29 cellular contexts compared by ENCODE assay signal in the genomic region with DNA sequence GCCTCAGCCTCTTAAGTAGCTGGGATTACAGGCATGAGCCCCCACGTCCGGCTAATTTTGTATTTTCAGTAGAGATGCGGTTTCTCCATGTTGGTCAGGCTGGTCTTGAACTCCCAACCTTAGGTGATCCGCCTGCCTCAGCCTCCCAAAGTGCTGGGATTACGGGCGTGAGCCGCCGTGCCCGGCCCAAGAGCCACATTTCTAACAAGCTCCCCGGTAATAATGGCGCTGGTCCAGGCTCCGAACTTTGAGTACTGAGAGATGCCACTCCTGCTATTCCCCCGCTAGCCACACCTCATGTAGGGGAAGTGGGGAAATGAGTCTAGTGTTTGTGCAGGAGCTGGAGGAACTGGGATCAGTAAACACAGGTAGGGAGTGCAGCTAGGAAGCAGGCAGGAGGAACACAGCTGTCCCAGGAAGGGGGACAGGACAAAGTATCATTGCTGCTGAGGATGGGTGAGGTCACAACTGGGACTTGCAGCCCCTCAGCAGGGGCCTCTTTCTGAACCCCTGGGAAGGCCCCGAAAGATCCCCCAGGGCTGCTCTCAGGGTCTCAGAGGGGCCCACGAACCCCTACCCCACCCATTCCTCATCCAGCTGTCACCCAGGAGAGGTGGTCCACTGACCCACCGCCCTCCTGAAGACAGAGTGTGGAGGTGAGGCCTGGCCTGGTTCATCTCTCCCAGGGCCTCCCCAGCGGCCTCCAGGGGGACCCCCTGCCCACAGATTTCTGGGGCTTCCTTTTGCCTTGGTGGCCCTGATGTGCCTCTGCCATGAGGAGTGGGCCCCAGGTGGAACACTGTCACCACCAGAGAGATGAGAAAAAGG. TPM values are rescaled to one million over a fixed set of nuclear protein-coding genes. Genes with fewer than 3 reads are reported as not detected.
DNase-seq lines count a peak whose midpoint lies in the region; ATAC-seq and TF ChIP-seq lines count a peak whose summit lies in the region.
"Had no signal": no experiment of that assay in that cellular context is flagged by ENCODE, and none has a peak within 500 bp of the region (broad histone marks: within the 10 kb centered on the region; RNA-seq: fewer than 3 reads in every experiment).

No MANE protein-coding gene starts in this region.

- no peak overlapping the region for H3K4me2 ChIP-seq in osteoblast (ENCODE audit: insufficient read depth, low read length)

- H3K79me2 ChIP-seq in osteoblast (ENCODE audit: insufficient read depth, low read length), result no peaks in the 10 kb centered on the region

- H4K20me1 ChIP-seq in osteoblast (ENCODE audit: insufficient read depth, low read length), result peaks cover 4% of the 10 kb centered on the region

- TF ChIP-seq CTCF in heart left ventricle (IDR thresholded peaks at IDR 0.05) (no peak), osteoblast (IDR thresholded peaks at IDR 0.05; ENCODE audit: extremely low read depth, low read depth, low read length) (no peak), GM10266 (IDR thresholded peaks at IDR 0.05; ENCODE audit: control insufficient read depth, insufficient read depth, low read depth, missing control alignments) (no peak)

- ATAC-seq in right cardiac atrium, result no peak
- ATAC-seq in heart left ventricle, result no peak
- ATAC-seq: activated CD8-positive, alpha-beta memory T cell treated with anti-CD3 and anti-CD28 coated beads, Interleukin-2, amount 10 ng/mL, durations not matched to agents 7 days and 5 days; gastrocnemius medialis; left lung; WTC11 had no signal

- H3K36me3 ChIP-seq in heart left ventricle (no peaks in the 10 kb centered on the region), osteoblast (ENCODE audit: insufficient read depth, low read length) (no peaks in the 10 kb centered on the region)
- H3K36me3 ChIP-seq: BE2C, gastrocnemius medialis, left lung, Peyer's patch had no signal

- H3K27me3 ChIP-seq in right cardiac atrium (ENCODE audit: control insufficient read depth, insufficient read depth), result no peaks in the 10 kb centered on the region
- H3K27me3 ChIP-seq in heart left ventricle, result peaks cover 48 to 99% (median 58%) of the 10 kb centered on the region in 9 donors
- H3K27me3 ChIP-seq in osteoblast (ENCODE audit: insufficient read depth, low read length), result peaks cover 42% of the 10 kb centered on the region
- H3K27me3 ChIP-seq: BE2C had no signal

- H3K27ac ChIP-seq in right cardiac atrium (ENCODE audit: low read length), result no peak overlapping the region
- H3K27ac ChIP-seq in heart left ventricle, result no peak overlapping the region
- no peak overlapping the region for H3K27ac ChIP-seq in osteoblast (ENCODE audit: low read depth, low read length)
- H3K27ac ChIP-seq: dorsolateral prefrontal cortex, gastrocnemius medialis, left lung, Peyer's patch had no signal

- intact Hi-C loops in right cardiac atrium (cut with DNase I) (no loop called here), heart left ventricle (cut with DNase I) (loop anchor here in 1 of 10 donors (10.0 kb wide), 1 partner anchor 86 kb away; no protein-coding TSS in a partner anchor)

- DNase-seq in right cardiac atrium (peak in 2 of 3 donors; percentile 34 to 35), heart left ventricle (no peak), osteoblast (ENCODE audit: insufficient read length, low spot score, missing footprints) (peak; percentile 75), GM10266 (ENCODE audit: extremely low spot score) (no peak)
- DNase-seq in activated CD4-positive, CD25-positive, alpha-beta regulatory T cell (lab: John Stamatoyannopoulos, UW), result no peak
- DNase-seq: ACHN; activated CD8-positive, alpha-beta memory T cell treated with anti-CD3 and anti-CD28 coated beads, Interleukin-2, amount 10 ng/mL, durations not matched to agents 7 days and 5 days; activated naive CD4-positive, alpha-beta T cell treated with anti-CD3 and anti-CD28 coated beads for 36 hours; activated T-cell treated with anti-CD3 and anti-CD28 coated beads, Interleukin-2, amount 50 U/mL, for 48 hours; BE2C; DMS153; dorsolateral prefrontal cortex; gastrocnemius medialis; GDM1; left lung; mesendoderm; NCI-H1048; NCI-H1694 treated with DMSO at 0.1 percent for 48 hours; NCI-H2171; NCI-H510A treated with DMSO at 0.1 percent for 48 hours; occipital lobe; Peyer's patch; stimulated activated naive CD4-positive, alpha-beta T cell treated with Interleukin-2 at 50 U/mL for 16 hours had no signal

- H3K4me1 ChIP-seq in right cardiac atrium (ENCODE audit: control insufficient read depth, insufficient read depth, low read length) (no peaks in the 10 kb centered on the region), heart left ventricle (peaks cover 3 to 30% (median 23%) of the 10 kb centered on the region in 12 donors), osteoblast (ENCODE audit: insufficient read depth, low read length) (no peaks in the 10 kb centered on the region)
- H3K4me1 ChIP-seq: BE2C had no signal

- no peak overlapping the region for H3K4me3 ChIP-seq in right cardiac atrium (ENCODE audit: low read length)
- no peak overlapping the region for H3K4me3 ChIP-seq in heart left ventricle
- H3K4me3 ChIP-seq in osteoblast (ENCODE audit: insufficient read depth, low read length), result no peak overlapping the region
- H3K4me3 ChIP-seq: dorsolateral prefrontal cortex, gastrocnemius medialis, left lung, Peyer's patch had no signal

- H2AFZ ChIP-seq in osteoblast (ENCODE audit: low read length), result no peak overlapping the region

- WGBS in right cardiac atrium, result 77% methylated on average over 17 of the region's 17 CpGs
- 72 to 83% (median 76%) methylated on average over 15 to 17 of the region's 17 CpGs for WGBS in heart left ventricle, 4 donors

- H3K9me3 ChIP-seq in right cardiac atrium (ENCODE audit: control insufficient read depth, low read length) (no peaks in the 10 kb centered on the region), heart left ventricle (no peaks in the 10 kb centered on the region), osteoblast (ENCODE audit: low read depth, low read length) (no peaks in the 10 kb centered on the region)
- H3K9me3 ChIP-seq: BE2C, gastrocnemius medialis, left lung, Peyer's patch had no signal

- no peak for TF ChIP-seq POLR2A in heart left ventricle (IDR thresholded peaks at IDR 0.05)
- TF ChIP-seq POLR2A in Raji (IDR thresholded peaks at IDR 0.05; ENCODE audit: insufficient read depth, low read depth, low read length), result peak; percentile 8; the same call in 1 of the 2 replicates

RNA-seq across cellular contexts. Expression of gene KREMEN2, which starts 3.7 kb away (rescaled TPM):
- total RNA-seq in right cardiac atrium (not detected), heart left ventricle (under 1 TPM in 1 of 9 donors, not detected in 8; 0.27 TPM), osteoblast (not detected in 2 replicates)
- polyA plus RNA-seq in right cardiac atrium (not detected), heart left ventricle (not detected)
- total RNA-seq: activated naive CD4-positive, alpha-beta T cell treated with anti-CD3 and anti-CD28 coated beads for 36 hours; cerebellum; gastrocnemius medialis; left lung; occipital lobe; pulmonary artery endothelial cell had no signal
- polyA plus RNA-seq: urinary bladder had no signal

RNA-seq across cellular contexts. Expression of gene PAQR4, which starts 8.8 kb away (rescaled TPM):
- total RNA-seq in right cardiac atrium (1 to 10 TPM; 4.0 to 8.8 (median 5.5) TPM), heart left ventricle (10 to 100 TPM in 1 of 9 donors, 1 to 10 TPM in 8; 6.9 to 16.3 (median 9.0) TPM), osteoblast (1.5 and 1.8 TPM in 2 replicates)
- polyA plus RNA-seq in right cardiac atrium (10.3 TPM), heart left ventricle (10 to 100 TPM in 1 of 2 donors, 1 to 10 TPM in 1; 8.1 to 15.2 TPM)

RNA-seq across cellular contexts. Expression of gene PKMYT1, which starts 19.8 kb away (rescaled TPM):
- total RNA-seq in right cardiac atrium, result 1 to 10 TPM in 2 of 4 donors, not detected in 2; 1.1 to 2.1 TPM
- polyA plus RNA-seq in right cardiac atrium, result 2.1 TPM
- total RNA-seq in heart left ventricle, result 10 to 100 TPM in 1 of 9 donors, 1 to 10 TPM in 4, under 1 TPM in 4; 0.72 to 11.9 (median 1.2) TPM
- polyA plus RNA-seq in heart left ventricle, result 1 to 10 TPM; 1.3 to 2.5 TPM
- 1.4 and 2.1 TPM in 2 replicates for total RNA-seq in osteoblast

RNA-seq across cellular contexts. Expression of gene FLYWCH1, which starts 48.7 kb away (rescaled TPM):
- total RNA-seq in right cardiac atrium (10 to 100 TPM; 35.8 to 43.9 (median 36.4) TPM), heart left ventricle (10 to 100 TPM; 26.3 to 48.4 (median 34.2) TPM), osteoblast (48.3 and 56.5 TPM in 2 replicates)
- polyA plus RNA-seq in right cardiac atrium (28.9 TPM), heart left ventricle (10 to 100 TPM; 28.3 to 29.1 TPM)

RNA-seq across cellular contexts. Expression of gene CLDN9, which starts 52.3 kb away (rescaled TPM):
- total RNA-seq in right cardiac atrium, result under 1 TPM; 0.14 to 0.46 (median 0.25) TPM
- polyA plus RNA-seq in right cardiac atrium, result 0.41 TPM
- total RNA-seq in heart left ventricle, result 1 to 10 TPM in 2 of 9 donors, under 1 TPM in 7; 0.13 to 2.0 (median 0.75) TPM
- 1 to 10 TPM in 1 of 2 donors, under 1 TPM in 1; 0.62 to 1.7 TPM for polyA plus RNA-seq in heart left ventricle
- not detected in 2 replicates for total RNA-seq in osteoblast
- total RNA-seq: activated naive CD4-positive, alpha-beta T cell treated with anti-CD3 and anti-CD28 coated beads for 36 hours; cerebellum; occipital lobe; pulmonary artery endothelial cell; temporal lobe; urinary bladder had no signal

Comparison
In these comparisons a context has a peak if more than half of its experiments do, and no peak if none do; other contexts are left out.
1. DNase-seq: peak in right cardiac atrium (2 of 3) and osteoblast (single experiment); none in heart left ventricle (0 of 5), activated CD4-positive, CD25-positive, alpha-beta regulatory T cell (0 of 4) and GM10266 (single experiment).